Comparison of ENCODE assay signal across 8 cellular contexts in the genomic region with DNA sequence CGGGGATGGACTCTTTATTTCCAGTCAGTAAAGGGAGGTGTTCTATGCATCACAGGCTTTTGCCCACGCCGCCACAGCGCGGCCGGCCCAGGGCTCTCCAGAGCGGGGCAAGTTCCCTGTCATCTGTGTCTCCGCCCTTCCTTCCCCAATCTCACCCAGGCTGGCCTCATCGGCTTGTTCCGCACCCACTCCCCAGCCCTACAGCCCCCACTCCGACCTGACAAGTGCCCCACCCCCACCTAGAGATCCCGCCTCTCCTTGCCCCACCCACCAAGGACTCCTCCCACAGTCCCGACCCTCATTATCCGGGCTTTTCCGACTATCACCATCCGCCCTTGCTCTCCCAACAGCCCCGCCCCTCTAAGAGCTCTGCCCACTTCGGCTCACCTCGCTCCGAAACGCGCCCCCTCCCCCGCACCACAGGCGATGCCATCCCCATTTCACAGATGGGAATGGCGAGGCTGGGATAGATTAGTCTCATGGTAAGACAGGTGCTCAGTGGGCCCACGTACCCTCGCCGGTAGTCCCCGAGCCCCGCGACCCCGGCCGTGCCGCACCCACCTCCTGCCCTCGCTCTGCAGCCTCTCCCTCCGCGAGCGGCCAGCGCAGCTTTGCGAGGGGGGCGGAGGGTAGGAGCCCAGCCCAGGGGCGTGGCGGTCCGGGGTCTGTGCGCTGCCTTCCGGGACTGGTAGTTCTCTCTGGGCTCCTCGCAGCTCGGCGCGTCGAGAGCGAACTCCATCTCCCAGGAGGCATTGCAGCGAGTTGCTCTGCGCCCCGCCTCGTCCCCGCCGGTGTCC. TPM values are rescaled to one million over a fixed set of nuclear protein-coding genes. Genes with fewer than 3 reads are reported as not detected.
DNase-seq lines count a peak whose midpoint lies in the region; ATAC-seq, FAIRE-seq and TF ChIP-seq lines count a peak whose summit lies in the region.

Gene KCTD21 (minus strand): TSS at position 615 of the 797 bp plus-strand sequence. CDS start 14,072 bp downstream, outside the sequence.

- no peak for TF ChIP-seq POLR2A in H1 (IDR thresholded peaks at IDR 0.05; ENCODE audit: control extremely low read depth in 1 of 2, low read depth in 2 of 2, low read length in 2 of 2)

- H3K9me3 ChIP-seq in H1 (ENCODE audit: insufficient read depth in 2 of 2, low read depth in 1 of 2, low read length in 1 of 2) (no peaks in the 10 kb centered on the region), mesenchymal stem cell (ENCODE audit: control insufficient read depth, low read length) (no peaks in the 10 kb centered on the region)

- H2BK5ac ChIP-seq in H1 (ENCODE audit: low read depth, low read length) (no peak within 1 kb of the TSS; the same call in 1 of the 2 replicates), mesenchymal stem cell (ENCODE audit: low read depth, low read length, poor library complexity, severe bottlenecking) (no peak within 1 kb of the TSS)

- no peak for TF ChIP-seq RAD21 in H1 (IDR thresholded peaks at IDR 0.05 in 1 of 2, conservative IDR thresholded peaks at IDR 0.05 in 1 of 2; ENCODE audit: low read depth in 2 of 2, low read length in 2 of 2)

- H4K20me1 ChIP-seq in H1 (replicated peaks in 1 of 2; ENCODE audit: control insufficient read depth in 1 of 2, insufficient read depth in 2 of 2, low read length in 2 of 2), result peaks cover 0 to 3% of the 10 kb centered on the region in 2 experiments

- H2AK5ac ChIP-seq in H1 (ENCODE audit: low read depth, low read length) (no peak within 1 kb of the TSS), mesenchymal stem cell (ENCODE audit: low read length, severe bottlenecking) (peak within 1 kb of the TSS; percentile 18)

- peak within 1 kb of the TSS; percentile 54 to 84 (median 79) for H3K4me3 ChIP-seq in H1 (ENCODE audit: extremely low read depth in 1 of 4, insufficient read depth in 2 of 4, low read depth in 3 of 4, low read length in 4 of 4)
- H3K4me3 ChIP-seq in mesenchymal stem cell (ENCODE audit: insufficient read depth in 1 of 2, low read depth in 1 of 2, low read length in 2 of 2), result peak within 1 kb of the TSS; percentile 92 to 95

- H3K9ac ChIP-seq in H1 (replicated peaks in 1 of 4; ENCODE audit: extremely low read depth in 1 of 4, low read depth in 3 of 4, low read length in 3 of 4) (0 out of 7 replicates have a peak within 1 kb of the TSS, but pooled peaks of 1 of the 4 experiments have one; percentile 39), mesenchymal stem cell (ENCODE audit: low read length) (peak within 1 kb of the TSS; percentile 91)

- no peak within 1 kb of the TSS for H3K4ac ChIP-seq in H1 (replicated peaks; ENCODE audit: insufficient read length, low read depth, low read length)
- H3K4ac ChIP-seq in mesenchymal stem cell (ENCODE audit: low read depth in 1 of 2, low read length in 2 of 2), result peak within 1 kb of the TSS; percentile 61 to 92

- H3K4me3 Mint-ChIP-seq in activated CD8-positive, alpha-beta memory T cell treated with anti-CD3 and anti-CD28 coated beads, Interleukin-2, amount 10 ng/mL, durations not matched to agents 7 days and 5 days, result peak within 1 kb of the TSS; percentile 97

- no peak for FAIRE-seq in H1 (lab: Jason Lieb, UNC)

- no peak for TF ChIP-seq EP300 in H1 (IDR thresholded peaks at IDR 0.05; ENCODE audit: borderline replicate concordance in 1 of 2, low read depth in 2 of 2, low read length in 2 of 2)

- H3K79me1 ChIP-seq in H1 (ENCODE audit: low read depth, low read length) (peaks cover 2% of the 10 kb centered on the region; the same call in 1 of the 2 replicates), mesenchymal stem cell (replicated peaks; ENCODE audit: low read length, poor library complexity, severe bottlenecking) (peaks cover 27% of the 10 kb centered on the region)

- H3K9me3 Mint-ChIP-seq in activated CD8-positive, alpha-beta memory T cell treated with anti-CD3 and anti-CD28 coated beads, Interleukin-2, amount 10 ng/mL, durations not matched to agents 7 days and 5 days (ENCODE audit: low read depth), result no peaks in the 10 kb centered on the region

- POLR2A ChIA-PET in H1 (lab: Charles Lee; ENCODE audit: partially characterized antibody), result interaction anchor here (0.9 to 3.7 kb wide), 5 partner anchors 11 to 49 kb away, joined by 3 to 16 read pairs (median 3); partner anchors contain the start of gene ALG8

- H3K14ac ChIP-seq in H1 (ENCODE audit: insufficient read length), result no peak within 1 kb of the TSS
- H3K14ac ChIP-seq in mesenchymal stem cell (ENCODE audit: low read length in 2 of 2), result peak within 1 kb of the TSS in 1 of 2 experiments; percentile 80

- H2BK120ac ChIP-seq in H1 (replicated peaks; ENCODE audit: low read depth, low read length) (no peak within 1 kb of the TSS), mesenchymal stem cell (ENCODE audit: low read depth, low read length) (no peak within 1 kb of the TSS)

- H2BK15ac ChIP-seq in H1 (ENCODE audit: low read length), result no peak within 1 kb of the TSS
- no peak within 1 kb of the TSS for H2BK15ac ChIP-seq in mesenchymal stem cell (ENCODE audit: low read depth, poor library complexity, severe bottlenecking)

- CTCF ChIA-PET in activated CD8-positive, alpha-beta memory T cell treated with anti-CD3 and anti-CD28 coated beads, Interleukin-2, amount 10 ng/mL, durations not matched to agents 7 days and 5 days (lab: Charles Lee), result interaction anchor here (0.7 to 1.6 kb wide), 7 partner anchors 14 to 376 kb away, joined by 3 to 4 read pairs (median 3); partner anchors contain the start of genes ALG8 and INTS4
- CTCF ChIA-PET in H1 (lab: Charles Lee; ENCODE audit: partially characterized antibody), result no interaction called here

- peak within 1 kb of the TSS; percentile 60 for H3K18ac ChIP-seq in H1 (ENCODE audit: extremely low read depth, low read length)
- H3K18ac ChIP-seq in mesenchymal stem cell (ENCODE audit: low read depth in 1 of 2, low read length in 2 of 2), result peak within 1 kb of the TSS; percentile 56 to 94

- H2AFZ ChIP-seq in H1 (ENCODE audit: low read length) (no peak within 1 kb of the TSS; the same call in 1 of the 2 replicates), mesenchymal stem cell (ENCODE audit: low read depth, low read length) (peak within 1 kb of the TSS; percentile 90)

- H2BK12ac ChIP-seq in H1 (ENCODE audit: low read depth, low read length) (no peak within 1 kb of the TSS), mesenchymal stem cell (ENCODE audit: low read length in 2 of 2) (peak within 1 kb of the TSS; percentile 24 to 67)

- in situ Hi-C loops in Caki2 (cut with HindIII; ENCODE audit: low pct_unique_long_range_greater_than_20kb, low sequenced_read_pairs), result no loop called here

- DNase-seq in Caki2 (ENCODE audit: low read depth), result peak; percentile 93
- peak in 74 of 76 experiments; percentile 39 to 96 (median 90) for DNase-seq in HUDEP-2 (lab: John Stamatoyannopoulos, UW; ENCODE audit: unreplicated experiment in 76 of 76)
- DNase-seq in NOMO-1 treated with dmso at 0.1 percent for 144 hours (lab: John Stamatoyannopoulos, UW; ENCODE audit: unreplicated experiment), result peak; percentile 99
- DNase-seq in activated CD8-positive, alpha-beta memory T cell treated with anti-CD3 and anti-CD28 coated beads, Interleukin-2, amount 10 ng/mL, durations not matched to agents 7 days and 5 days, result peak; percentile 96
- peak; percentile 92 to 95 for DNase-seq in H1 (ENCODE audit: low read depth in 1 of 2, low spot score in 2 of 2)
- peak; percentile 98 for DNase-seq in mesenchymal stem cell
- peak; percentile 88 for DNase-seq in stimulated activated CD8-positive, alpha-beta memory T cell treated with anti-CD3 and anti-CD28 coated beads, Interleukin-12 subunit alpha, Interleukin-12 subunit beta, amount 100 ng/mL, for 24 hours (ENCODE audit: extremely low read depth)

- H3K23me2 ChIP-seq in H1 (ENCODE audit: low read depth, low read length), result peaks cover 10% of the 10 kb centered on the region

- no peak within 1 kb of the TSS for H3K56ac ChIP-seq in H1 (replicated peaks; ENCODE audit: insufficient read length, low read depth, low read length)

- peaks cover 37% of the 10 kb centered on the region for H3K4me1 Mint-ChIP-seq in activated CD8-positive, alpha-beta memory T cell treated with anti-CD3 and anti-CD28 coated beads, Interleukin-2, amount 10 ng/mL, durations not matched to agents 7 days and 5 days

- H4K91ac ChIP-seq in H1 (replicated peaks; ENCODE audit: insufficient read length, low read length), result no peak within 1 kb of the TSS
- peak within 1 kb of the TSS; percentile 91 for H4K91ac ChIP-seq in mesenchymal stem cell (ENCODE audit: low read length)

- peak within 1 kb of the TSS; percentile 10 for H4K5ac ChIP-seq in H1 (ENCODE audit: insufficient read length, low read depth, low read length)

- H3K27ac ChIP-seq in H1 (ENCODE audit: low read depth, low read length) (no peak within 1 kb of the TSS), mesenchymal stem cell (ENCODE audit: low read length, poor library complexity, severe bottlenecking) (peak within 1 kb of the TSS; percentile 12)

- H3K23ac ChIP-seq in H1 (ENCODE audit: insufficient read length) (no peak within 1 kb of the TSS), mesenchymal stem cell (ENCODE audit: low read length in 2 of 2) (peak within 1 kb of the TSS in 1 of 2 experiments; percentile 42)

- H3K27me3 ChIP-seq in H1 (replicated peaks in 1 of 4; ENCODE audit: control insufficient read depth in 3 of 4, extremely low read depth in 1 of 4, insufficient read depth in 3 of 4, low read length in 3 of 4) (peaks cover 0 to 4% (median 2%) of the 10 kb centered on the region in 4 experiments; a peak in 1 of 7 replicates), mesenchymal stem cell (ENCODE audit: control insufficient read depth in 1 of 2, insufficient read depth in 1 of 2, low read length in 2 of 2) (no peaks in the 10 kb centered on the region)

- no peaks in the 10 kb centered on the region for H3K79me2 ChIP-seq in H1 (ENCODE audit: control insufficient read depth in 1 of 2, insufficient read depth in 2 of 2, low read length in 2 of 2)

- no peaks in the 10 kb centered on the region for H3K36me3 ChIP-seq in H1 (ENCODE audit: control insufficient read depth in 2 of 4, insufficient read depth in 4 of 4, low read length in 3 of 4)
- H3K36me3 ChIP-seq in mesenchymal stem cell (ENCODE audit: control insufficient read depth in 1 of 2, insufficient read depth in 2 of 2, low read depth in 1 of 2, low read length in 2 of 2), result peaks cover 8 to 11% of the 10 kb centered on the region in 2 experiments

- no peak within 1 kb of the TSS for H2BK20ac ChIP-seq in H1 (ENCODE audit: low read length)

- H3K36me3 Mint-ChIP-seq in activated CD8-positive, alpha-beta memory T cell treated with anti-CD3 and anti-CD28 coated beads, Interleukin-2, amount 10 ng/mL, durations not matched to agents 7 days and 5 days, result no peaks in the 10 kb centered on the region

- peak; percentile 97 for ATAC-seq in GM21390 (IDR thresholded peaks at IDR 0.05; ENCODE audit: unreplicated experiment)
- peak; percentile 97 for ATAC-seq in activated CD8-positive, alpha-beta memory T cell treated with anti-CD3 and anti-CD28 coated beads, Interleukin-2, amount 10 ng/mL, durations not matched to agents 7 days and 5 days

- peaks cover 0 to 11% (median 2%) of the 10 kb centered on the region in 4 experiments; a peak in 6 of 7 replicates for H3K4me1 ChIP-seq in H1 (replicated peaks in 1 of 4; ENCODE audit: control insufficient read depth in 3 of 4, insufficient read depth in 4 of 4, low read length in 3 of 4)
- H3K4me1 ChIP-seq in mesenchymal stem cell (ENCODE audit: control insufficient read depth, insufficient read depth, low read depth, low read length), result peaks cover 32% of the 10 kb centered on the region

- no peak for TF ChIP-seq CTCF in H1 (IDR thresholded peaks at IDR 0.05; ENCODE audit: control extremely low read depth in 1 of 3, insufficient read depth in 1 of 3, low read depth in 1 of 3, low read length in 3 of 3)

- H4K8ac ChIP-seq in H1 (ENCODE audit: extremely low read depth, insufficient read depth, low read length) (peak within 1 kb of the TSS; percentile 71; the same call in 1 of the 2 replicates), mesenchymal stem cell (ENCODE audit: low read length) (peak within 1 kb of the TSS; percentile 88)

- peak within 1 kb of the TSS; percentile 85 for H3K27ac Mint-ChIP-seq in activated CD8-positive, alpha-beta memory T cell treated with anti-CD3 and anti-CD28 coated beads, Interleukin-2, amount 10 ng/mL, durations not matched to agents 7 days and 5 days

- 2% methylated on average over 41 of the region's 58 CpGs; no CpG with 5 or more reads in 1 of the 2 experiments for WGBS in H1 (ENCODE audit: extremely low coverage in 1 of 2, insufficient coverage in 1 of 2, insufficient read length in 1 of 2, insufficient replicate concordance in 2 of 2, low coverage in 1 of 2, low lambda C conversion rate in 2 of 2, missing lambda C conversion rate in 1 of 2), 2 experiments
- WGBS in mesenchymal stem cell, result under 1% methylated on average over 51 of the region's 58 CpGs

- H3K27me3 Mint-ChIP-seq in activated CD8-positive, alpha-beta memory T cell treated with anti-CD3 and anti-CD28 coated beads, Interleukin-2, amount 10 ng/mL, durations not matched to agents 7 days and 5 days, result no peaks in the 10 kb centered on the region

- H3K4me2 ChIP-seq in H1 (ENCODE audit: insufficient read depth in 1 of 2, low read depth in 2 of 2, low read length in 2 of 2) (peak within 1 kb of the TSS; percentile 74 to 86), mesenchymal stem cell (ENCODE audit: low read length, poor library complexity, severe bottlenecking) (peak within 1 kb of the TSS; percentile 79)

RNA-seq across cellular contexts. Expression of gene KCTD21, which starts in this region (rescaled TPM):
- total RNA-seq in Caki2 (2014; rRNA removed; shearing (Covaris generic); ENCODE audit: low replicate concordance), result 1.4 and 7.1 TPM in 2 replicates
- total RNA-seq in activated CD8-positive, alpha-beta memory T cell treated with anti-CD3 and anti-CD28 coated beads, Interleukin-2, amount 10 ng/mL, durations not matched to agents 7 days and 5 days, result 1 to 10 TPM; 6.4 to 7.3 TPM
- 4.1 and 6.2 TPM in 2 replicates for total RNA-seq in H1 (2021; fragmentation: NEBNext Ultra II Directional; extraction: Animal tissue kit (Norgen Biotek cat#: 25700))
- 3.2 and 5.0 TPM in 2 replicates for polyA plus RNA-seq in H1 (2011; rRNA removed)
- 4.1 TPM for polyA plus RNA-seq in H1 (2011; cell fraction: cytosol; rRNA removed)
- polyA plus RNA-seq in H1 (2011; cell fraction: nucleus; rRNA removed), result 4.5 TPM
- 2.8 to 4.9 TPM (median 3.5 TPM) in 4 replicates for polyA plus RNA-seq in H1 (2012, experiment 1 of 2)
- polyA plus RNA-seq in H1 (2012, experiment 2 of 2), result 2.9 TPM
- polyA plus RNA-seq in H1 (2013, experiment 1 of 2), result 1.8 TPM
- polyA plus RNA-seq in H1 (2013, experiment 2 of 2), result 1.6 TPM
- 6.5 and 8.2 TPM in 2 replicates for polyA minus RNA-seq in H1 (2011; rRNA and poly(A)+ RNA removed)
- 2.3 TPM for polyA minus RNA-seq in H1 (2011; cell fraction: cytosol; rRNA and poly(A)+ RNA removed)
- polyA minus RNA-seq in H1 (2011; cell fraction: nucleus; rRNA and poly(A)+ RNA removed), result 1.7 TPM
- 11.7 TPM for polyA plus RNA-seq in mesenchymal stem cell (2013, experiment 1 of 2)
- 12.2 TPM for polyA plus RNA-seq in mesenchymal stem cell (2013, experiment 2 of 2)
